ENCODE assay signal across 29 cellular contexts in genomic region chr10:92740762-92741161, GRCh38. TPM values are rescaled to one million over a fixed set of nuclear protein-coding genes. Genes with fewer than 3 reads are reported as not detected.
A peak's percentile ranks its signal among the peaks of the same experiment; 100 is the strongest.
DNase-seq lines count a peak whose midpoint lies in the region; ATAC-seq, FAIRE-seq and TF ChIP-seq lines count a peak whose summit lies in the region.
"Had no signal": no experiment of that assay in that cellular context is flagged by ENCODE, and none has a peak within 500 bp of the region (broad histone marks: within the 10 kb centered on the region; RNA-seq: fewer than 3 reads in every experiment).

No MANE protein-coding gene starts in this region.

- H3K9ac ChIP-seq in Karpas-422 (ENCODE audit: low read length), result peak overlapping the region; percentile 30; the same call in 1 of the 2 replicates

- H3K9me2 ChIP-seq in Karpas-422 (replicated peaks; ENCODE audit: insufficient read depth, low read length), result no peaks in the 10 kb centered on the region

- no peak overlapping the region for H3K4me3 ChIP-seq in Karpas-422 (ENCODE audit: low read length)
- H3K4me3 ChIP-seq in bronchial epithelial cell (ENCODE audit: low read depth, low read length), result no peak overlapping the region
- H3K4me3 ChIP-seq: esophagus muscularis mucosa, psoas muscle, skin epidermis, stomach had no signal

- no peak for ATAC-seq in HG03342 (IDR thresholded peaks at IDR 0.05; ENCODE audit: unreplicated experiment)
- ATAC-seq: left lobe of liver, PC-3, psoas muscle had no signal

- DNase-seq in EL, result peak; percentile 48
- peak; percentile 36 for DNase-seq in Karpas-422
- DNase-seq in bronchial epithelial cell (ENCODE audit: low read depth), result peak; percentile 27
- peak; percentile 42 for DNase-seq in non-pigmented ciliary epithelial cell (ENCODE audit: low read depth)
- no peak for DNase-seq in NAMALWA (ENCODE audit: low spot score)
- no peak for DNase-seq in effector CD8-positive, alpha-beta T cell (lab: John Stamatoyannopoulos, UW)
- no peak for DNase-seq in frontal cortex (ENCODE audit: low spot score in 2 of 2)
- DNase-seq: activated CD4-positive, alpha-beta T cell treated with anti-CD3 and anti-CD28 coated beads, Interleukin-2, amount 50 U/mL, for 4 hours; activated effector memory CD4-positive, alpha-beta T cell treated with anti-CD3 and anti-CD28 coated beads, Interleukin-2, amount 50 U/mL, for 16 hours; amygdala; BE2C; caudate nucleus; COR-L47; DND-41; head of caudate nucleus; NCI-H1436 treated with DMSO at 0.1 percent for 48 hours; NCI-H2171 treated with DMSO at 0.1 percent for 48 hours; NCI-H748 treated with DMSO at 0.1 percent for 48 hours; PC-3; psoas muscle; SHP77; stimulated activated CD4-positive, alpha-beta T cell treated with anti-CD3 and anti-CD28 coated beads, Interleukin-2, amount 100 ng/mL, for 48 hours; stomach had no signal

- no peak overlapping the region for H2AFZ ChIP-seq in Karpas-422 (ENCODE audit: low read length)

- no peaks in the 10 kb centered on the region for H3K27me3 ChIP-seq in Karpas-422 (ENCODE audit: low read length)
- H3K27me3 ChIP-seq in bronchial epithelial cell (ENCODE audit: control insufficient read depth, insufficient read depth, low read length), result peaks cover 2% of the 10 kb centered on the region
- H3K27me3 ChIP-seq: BE2C, esophagus muscularis mucosa, stomach had no signal

- H3K9me3 ChIP-seq in Karpas-422 (ENCODE audit: low read length), result no peaks in the 10 kb centered on the region
- H3K9me3 ChIP-seq: BE2C, esophagus muscularis mucosa, psoas muscle, stomach had no signal

- no peak overlapping the region for H3K4me2 ChIP-seq in Karpas-422 (ENCODE audit: low read depth, low read length, poor library complexity, severe bottlenecking)

- peak overlapping the region; percentile 98 for H3K27ac ChIP-seq in Karpas-422 (ENCODE audit: low read length)
- H3K27ac ChIP-seq: esophagus muscularis mucosa, psoas muscle, skin epidermis, stomach had no signal

- H4K20me1 ChIP-seq in Karpas-422 (ENCODE audit: insufficient read depth, low read depth, low read length), result no peaks in the 10 kb centered on the region

- H3K4me1 ChIP-seq in Karpas-422 (ENCODE audit: low read length), result peaks cover 44% of the 10 kb centered on the region
- H3K4me1 ChIP-seq: BE2C, esophagus muscularis mucosa, psoas muscle, stomach had no signal

- FAIRE-seq in bronchial epithelial cell (lab: Jason Lieb, UNC) (no peak), frontal cortex (lab: Jason Lieb, UNC) (no peak)
- FAIRE-seq: GM18507 had no signal

- no peaks in the 10 kb centered on the region for H3K79me2 ChIP-seq in Karpas-422 (ENCODE audit: low read length)

- no peak for TF ChIP-seq CTCF in bronchial epithelial cell (IDR thresholded peaks at IDR 0.05; ENCODE audit: insufficient read depth, low read length, severe bottlenecking)

- H3K36me3 ChIP-seq in Karpas-422 (ENCODE audit: insufficient read depth, low read length), result no peaks in the 10 kb centered on the region
- no peaks in the 10 kb centered on the region for H3K36me3 ChIP-seq in bronchial epithelial cell (ENCODE audit: control insufficient read depth, insufficient read depth, low read length)
- H3K36me3 ChIP-seq: BE2C, esophagus muscularis mucosa, stomach had no signal

RNA-seq across cellular contexts. Expression of gene HHEX, which starts 51.0 kb away (rescaled TPM):
- 71.7 and 84.2 TPM in 2 replicates for total RNA-seq in Karpas-422 (2014; rRNA removed; shearing (Covaris generic); ENCODE audit: low replicate concordance)
- total RNA-seq in bronchial epithelial cell, result 0.26 and 0.38 TPM in 2 replicates
- total RNA-seq in frontal cortex, result 0.82 TPM
- total RNA-seq: neural crest cell had no signal

Comparison
In these comparisons a context has a peak if more than half of its experiments do, and no peak if none do; other contexts are left out.
1. DNase-seq: peak in EL (single experiment), Karpas-422 (single experiment), bronchial epithelial cell (single experiment) and non-pigmented ciliary epithelial cell (single experiment); none in NAMALWA (single experiment), effector CD8-positive, alpha-beta T cell (single experiment) and frontal cortex (0 of 2).
2. RNA of gene HHEX, which starts 51.0 kb away (total RNA-seq): 71.7 to 84.2 TPM in Karpas-422; 0.82 TPM in frontal cortex (single experiment) and 0.26 to 0.38 TPM in bronchial epithelial cell; every median in the first group is over 10 times any median in the second.